Comparison of ENCODE assay signal across 8 cellular contexts in genomic region chr19:42563352-42564210, GRCh38. TPM values are rescaled to one million over a fixed set of nuclear protein-coding genes. Genes with fewer than 3 reads are reported as not detected.
DNase-seq lines count a peak whose midpoint lies in the region; ATAC-seq and FAIRE-seq lines count a peak whose summit lies in the region.

No MANE protein-coding gene starts in this region.

- H3K27me3 Mint-ChIP-seq in activated CD8-positive, alpha-beta memory T cell treated with anti-CD3 and anti-CD28 coated beads, Interleukin-2, amount 10 ng/mL, durations not matched to agents 7 days and 5 days = peaks cover 28% of the 10 kb centered on the region

- peaks cover 7% of the 10 kb centered on the region for H3K4me1 Mint-ChIP-seq in activated CD8-positive, alpha-beta memory T cell treated with anti-CD3 and anti-CD28 coated beads, Interleukin-2, amount 10 ng/mL, durations not matched to agents 7 days and 5 days

- ATAC-seq in activated CD8-positive, alpha-beta memory T cell treated with anti-CD3 and anti-CD28 coated beads, Interleukin-2, amount 10 ng/mL, durations not matched to agents 7 days and 5 days = peak; percentile 87
- ATAC-seq in GM21723 (IDR thresholded peaks at IDR 0.05; ENCODE audit: unreplicated experiment) = no peak

- no peaks in the 10 kb centered on the region for H3K9me3 Mint-ChIP-seq in activated CD8-positive, alpha-beta memory T cell treated with anti-CD3 and anti-CD28 coated beads, Interleukin-2, amount 10 ng/mL, durations not matched to agents 7 days and 5 days (ENCODE audit: low read depth)

- FAIRE-seq in HTR-8/SVneo (lab: Jason Lieb, UNC) = peak; percentile 71
- FAIRE-seq in urothelium cell line (lab: Jason Lieb, UNC) = peak; percentile 72

- H3K27ac Mint-ChIP-seq in activated CD8-positive, alpha-beta memory T cell treated with anti-CD3 and anti-CD28 coated beads, Interleukin-2, amount 10 ng/mL, durations not matched to agents 7 days and 5 days = no peak overlapping the region

- CTCF ChIA-PET in activated CD8-positive, alpha-beta memory T cell treated with anti-CD3 and anti-CD28 coated beads, Interleukin-2, amount 10 ng/mL, durations not matched to agents 7 days and 5 days (lab: Charles Lee) = interaction anchor here (0.8 to 5.1 kb wide), 7 partner anchors 14 to 122 kb away, joined by 3 to 30 read pairs (median 6); partner anchors contain the start of gene CEACAM1

- H3K4me3 Mint-ChIP-seq in activated CD8-positive, alpha-beta memory T cell treated with anti-CD3 and anti-CD28 coated beads, Interleukin-2, amount 10 ng/mL, durations not matched to agents 7 days and 5 days = no peak overlapping the region

- DNase-seq in activated CD8-positive, alpha-beta memory T cell treated with anti-CD3 and anti-CD28 coated beads, Interleukin-2, amount 10 ng/mL, durations not matched to agents 7 days and 5 days = peak; percentile 45
- no peak for DNase-seq in activated CD8-positive, alpha-beta memory T cell treated with anti-CD3 and anti-CD28 coated beads, Interleukin-2, amount 50 U/mL, for 4 hours
- peak; percentile 63 for DNase-seq in HTR-8/SVneo (ENCODE audit: insufficient read length, low spot score)
- peak; percentile 45 for DNase-seq in RPMI7951 (ENCODE audit: low read depth)
- DNase-seq in dermis blood vessel endothelial cell = peak; percentile 69
- DNase-seq in medulla oblongata (ENCODE audit: extremely low spot score) = peak; percentile 68
- peak; percentile 72 for DNase-seq in urothelium cell line (ENCODE audit: low spot score)

- no peaks in the 10 kb centered on the region for H3K36me3 Mint-ChIP-seq in activated CD8-positive, alpha-beta memory T cell treated with anti-CD3 and anti-CD28 coated beads, Interleukin-2, amount 10 ng/mL, durations not matched to agents 7 days and 5 days

RNA-seq across cellular contexts. Expression of gene CEACAM8, which starts 31.1 kb away (rescaled TPM):
- not detected for total RNA-seq in activated CD8-positive, alpha-beta memory T cell treated with anti-CD3 and anti-CD28 coated beads, Interleukin-2, amount 10 ng/mL, durations not matched to agents 7 days and 5 days
- not detected in 2 replicates for total RNA-seq in RPMI7951 (2014; rRNA removed; shearing (Covaris generic))
- not detected in 2 replicates for total RNA-seq in dermis blood vessel endothelial cell

RNA-seq across cellular contexts. Expression of gene CEACAM1, which starts 35.3 kb away (rescaled TPM):
- 10 to 100 TPM; 30.0 to 37.0 TPM for total RNA-seq in activated CD8-positive, alpha-beta memory T cell treated with anti-CD3 and anti-CD28 coated beads, Interleukin-2, amount 10 ng/mL, durations not matched to agents 7 days and 5 days
- 0.12 and 0.20 TPM in 2 replicates for total RNA-seq in RPMI7951 (2014; rRNA removed; shearing (Covaris generic))
- 24.5 and 27.5 TPM in 2 replicates for total RNA-seq in dermis blood vessel endothelial cell

Comparison
In these comparisons a context has a peak if more than half of its experiments do, and no peak if none do; other contexts are left out.
1. RNA of gene CEACAM1, which starts 35.3 kb away (total RNA-seq): 30.0 to 37.0 TPM in activated CD8-positive, alpha-beta memory T cell treated with anti-CD3 and anti-CD28 coated beads, Interleukin-2, amount 10 ng/mL, durations not matched to agents 7 days and 5 days and 24.5 to 27.5 TPM in dermis blood vessel endothelial cell; 0.12 to 0.20 TPM in RPMI7951; every median in the first group is over 10 times any median in the second.